Comparison of ENCODE assay signal across 8 cellular contexts in genomic region chr4:1291091-1291490, GRCh38. TPM values are rescaled to one million over a fixed set of nuclear protein-coding genes. Genes with fewer than 3 reads are reported as not detected.
DNase-seq lines count a peak whose midpoint lies in the region; ATAC-seq and TF ChIP-seq lines count a peak whose summit lies in the region.

No MANE protein-coding gene starts in this region.

- no peak overlapping the region for H3K27ac ChIP-seq in OCI-LY1 (ENCODE audit: low read depth, low read length, poor library complexity, severe bottlenecking)
- H3K27ac ChIP-seq in parathyroid adenoma, result no peak overlapping the region

- H3K4me1 Mint-ChIP-seq in Calu3 (ENCODE audit: low read depth, unreplicated experiment), result peaks cover 13% of the 10 kb centered on the region

- H3K4me3 Mint-ChIP-seq in Calu3 (ENCODE audit: low read depth, unreplicated experiment), result peak overlapping the region; percentile 88

- peak overlapping the region; percentile 87; the same call in 1 of the 2 replicates for H3K9ac ChIP-seq in OCI-LY1 (ENCODE audit: low read length)
- H3K9ac ChIP-seq in parathyroid adenoma, result no peak overlapping the region

- H3K4me1 ChIP-seq in OCI-LY1 (ENCODE audit: insufficient read depth, low read length, severe bottlenecking), result peaks cover 51% of the 10 kb centered on the region
- peaks cover 3% of the 10 kb centered on the region for H3K4me1 ChIP-seq in parathyroid adenoma

- peaks cover 38% of the 10 kb centered on the region for H3K36me3 Mint-ChIP-seq in Calu3 (ENCODE audit: insufficient read depth, unreplicated experiment)

- H3K4me2 ChIP-seq in OCI-LY1 (ENCODE audit: low read length), result peak overlapping the region; percentile 96
- peak overlapping the region; percentile 91 for H3K4me2 ChIP-seq in parathyroid adenoma (ENCODE audit: low read length)

- H3K79me2 ChIP-seq in OCI-LY1 (ENCODE audit: insufficient read depth, low read length) (peaks cover 32% of the 10 kb centered on the region), parathyroid adenoma (peaks cover 30% of the 10 kb centered on the region)

- H3K27me3 Mint-ChIP-seq in Calu3 (ENCODE audit: unreplicated experiment), result no peaks in the 10 kb centered on the region

- intact Hi-C loops in Calu3 (cut with micrococcal nuclease; ENCODE audit: unreplicated experiment), result no loop called here

- H4K20me1 ChIP-seq in OCI-LY1 (ENCODE audit: insufficient read depth, low read length), result no peaks in the 10 kb centered on the region

- peaks cover 2% of the 10 kb centered on the region for H3K9me3 Mint-ChIP-seq in Calu3 (ENCODE audit: low read depth, unreplicated experiment)

- H3K36me3 ChIP-seq in OCI-LY1 (ENCODE audit: insufficient read depth, low read length), result no peaks in the 10 kb centered on the region
- no peaks in the 10 kb centered on the region for H3K36me3 ChIP-seq in parathyroid adenoma (ENCODE audit: control insufficient read depth, insufficient read depth, low read length)

- H3K9me2 ChIP-seq in OCI-LY1 (ENCODE audit: low read depth, low read length), result no peaks in the 10 kb centered on the region

- H3K27ac Mint-ChIP-seq in Calu3 (ENCODE audit: unreplicated experiment), result no peak overlapping the region

- H3K4me3 ChIP-seq in OCI-LY1 (ENCODE audit: low read depth, low read length, poor library complexity, severe bottlenecking) (peak overlapping the region; percentile 89), epithelial cell of esophagus (ENCODE audit: low read length) (peak overlapping the region; percentile 85), parathyroid adenoma (ENCODE audit: low read depth, low read length) (peak overlapping the region; percentile 91)

- BruUV-seq in Calu3 (replicated peaks; lab: Mats Ljungman, UMichigan), result no TSS peak

- DNase-seq in Calu3 (no peak), epithelial cell of esophagus (ENCODE audit: low read depth) (no peak), iPS-NIHi11 (ENCODE audit: low spot score) (no peak), DMS79 treated with DMSO at 0.1 percent for 48 hours (lab: John Stamatoyannopoulos, UW) (no peak)

- TF ChIP-seq CTCF in Calu3 (IDR thresholded peaks at IDR 0.05; ENCODE audit: unreplicated experiment) (no peak), OCI-LY1 (IDR thresholded peaks at IDR 0.05; ENCODE audit: low read length) (no peak), epithelial cell of esophagus (IDR thresholded peaks at IDR 0.05; ENCODE audit: insufficient read depth, low read depth, low read length, missing control alignments) (no peak), parathyroid adenoma (IDR thresholded peaks at IDR 0.05) (no peak)

- H2AFZ ChIP-seq in OCI-LY1 (ENCODE audit: low read length) (no peak overlapping the region), parathyroid adenoma (no peak overlapping the region)

- CTCF ChIA-PET in Calu3 (lab: Charles Lee), result interaction anchor here (0.7 to 1.0 kb wide), 2 partner anchors 39 to 103 kb away, joined by 3 to 5 read pairs; no protein-coding TSS in a partner anchor

- no peaks in the 10 kb centered on the region for H3F3A ChIP-seq in OCI-LY1 (ENCODE audit: insufficient read depth, low read length)

- H3K27me3 ChIP-seq in OCI-LY1 (ENCODE audit: insufficient read depth, low read length) (no peaks in the 10 kb centered on the region), parathyroid adenoma (ENCODE audit: control insufficient read depth, insufficient read depth, low read length) (no peaks in the 10 kb centered on the region)

- no peaks in the 10 kb centered on the region for H3K9me3 ChIP-seq in OCI-LY1 (ENCODE audit: low read length)
- no peaks in the 10 kb centered on the region for H3K9me3 ChIP-seq in parathyroid adenoma (ENCODE audit: control insufficient read depth, low read length)

- ATAC-seq in GM21737 (IDR thresholded peaks at IDR 0.05; ENCODE audit: unreplicated experiment), result no peak
- no peak for ATAC-seq in HG03039 (IDR thresholded peaks at IDR 0.05; ENCODE audit: unreplicated experiment)

RNA-seq across cellular contexts. Expression of gene MAEA, which starts 1.4 kb away (rescaled TPM):
- total RNA-seq in Calu3 (2022), result 59.0 and 59.6 TPM in 2 replicates

RNA-seq across cellular contexts. Expression of gene CTBP1, which starts 42.2 kb away (rescaled TPM):
- total RNA-seq in Calu3 (2022), result 115 and 130 TPM in 2 replicates

RNA-seq across cellular contexts. Expression of gene UVSSA, which starts 55.9 kb away (rescaled TPM):
- total RNA-seq in Calu3 (2022), result 19.9 and 22.6 TPM in 2 replicates
